9 cellular contexts compared by ENCODE assay signal in genomic region chr11:10752486-10752885, GRCh38. TPM values are rescaled to one million over a fixed set of nuclear protein-coding genes. Genes with fewer than 3 reads are reported as not detected.
A peak's percentile ranks its signal among the peaks of the same experiment; 100 is the strongest.
DNase-seq lines count a peak whose midpoint lies in the region; ATAC-seq, FAIRE-seq and TF ChIP-seq lines count a peak whose summit lies in the region.
"Had no signal": no experiment of that assay in that cellular context is flagged by ENCODE, and none has a peak within 500 bp of the region (broad histone marks: within the 10 kb centered on the region; RNA-seq: fewer than 3 reads in every experiment).

No MANE protein-coding gene starts in this region.

- CTCF ChIA-PET in endothelial cell of umbilical vein (lab: Charles Lee): interaction anchor here (1.4 kb wide), 1 partner anchor 18 kb away, joined by 4 read pairs; no protein-coding TSS in a partner anchor

- H3K36me3 ChIP-seq in OCI-LY3 (replicated peaks; ENCODE audit: low read depth, low read length) (peaks cover 19% of the 10 kb centered on the region), endothelial cell of umbilical vein (ENCODE audit: control insufficient read depth in 2 of 2, extremely low read depth in 1 of 2, insufficient read depth in 2 of 2, low read length in 2 of 2) (peaks cover 3 to 20% of the 10 kb centered on the region in 2 experiments), psoas muscle (ENCODE audit: insufficient read depth in 1 of 2, low read depth in 1 of 2) (peaks cover 0 to 2% of the 10 kb centered on the region in 2 donors), neuronal stem cell (replicated peaks in 1 of 2; ENCODE audit: control insufficient read depth in 2 of 2, insufficient read depth in 2 of 2, low read length in 2 of 2) (peaks cover 0 to 5% of the 10 kb centered on the region in 2 donors)

- H4K20me1 ChIP-seq in OCI-LY3 (ENCODE audit: insufficient read depth, low read length) (no peaks in the 10 kb centered on the region), endothelial cell of umbilical vein (replicated peaks; ENCODE audit: control insufficient read depth, extremely low read depth, insufficient read depth, low read length) (peaks cover 3% of the 10 kb centered on the region)

- H3K27me3 ChIP-seq in OCI-LY3 (ENCODE audit: low read depth, low read length) (no peaks in the 10 kb centered on the region), endothelial cell of umbilical vein (ENCODE audit: control insufficient read depth in 2 of 2, insufficient read depth in 2 of 2, low read length in 2 of 2) (no peaks in the 10 kb centered on the region), psoas muscle (ENCODE audit: insufficient read depth in 3 of 3, low read length in 2 of 3) (no peaks in the 10 kb centered on the region), neuronal stem cell (ENCODE audit: control insufficient read depth in 3 of 3, insufficient read depth in 3 of 3, low read depth in 1 of 3, low read length in 3 of 3) (no peaks in the 10 kb centered on the region)

- H2BK120ac ChIP-seq in neuronal stem cell (ENCODE audit: low read depth, low read length): no peak overlapping the region

- H2BK5ac ChIP-seq in neuronal stem cell (ENCODE audit: low read length): no peak overlapping the region

- no peak overlapping the region for H3K23ac ChIP-seq in neuronal stem cell (ENCODE audit: low read depth, low read length, poor library complexity)

- H3K27ac ChIP-seq in OCI-LY3 (ENCODE audit: low read length): no peak overlapping the region
- H3K27ac ChIP-seq in endothelial cell of umbilical vein (ENCODE audit: insufficient read depth, low read depth, low read length): no peak overlapping the region
- H3K27ac ChIP-seq in psoas muscle: peak overlapping the region; percentile 94
- H3K27ac ChIP-seq in neuronal stem cell (replicated peaks; ENCODE audit: low read length): no peak overlapping the region

- H3K79me1 ChIP-seq in neuronal stem cell (ENCODE audit: low read depth, low read length): no peaks in the 10 kb centered on the region

- H2AFZ ChIP-seq in OCI-LY3 (ENCODE audit: low read depth, low read length): no peak overlapping the region
- no peak overlapping the region for H2AFZ ChIP-seq in endothelial cell of umbilical vein (ENCODE audit: low read depth, low read length)
- H2AFZ ChIP-seq in neuronal stem cell (ENCODE audit: low read length): no peak overlapping the region

- 79 to 85% (median 84%) methylated on average over 7 of the region's 7 CpGs for WGBS in psoas muscle, 3 donors
- no CpG with 5 or more reads among the region's 7 CpGs for WGBS in neuronal stem cell (ENCODE audit: extremely low coverage in 2 of 2, insufficient read length in 2 of 2, insufficient replicate concordance in 1 of 2), 2 donors

- POLR2A ChIA-PET in endothelial cell of umbilical vein (lab: Charles Lee): no interaction called here

- H2AK5ac ChIP-seq in neuronal stem cell (ENCODE audit: low read depth, low read length): no peak overlapping the region

- BruUV-seq in endothelial cell of umbilical vein (replicated peaks; lab: Mats Ljungman, UMichigan): no TSS peak

- H2BK15ac ChIP-seq in neuronal stem cell (ENCODE audit: low read length): no peak overlapping the region

- H3K4me3 ChIP-seq in GM12864 (ENCODE audit: low read depth, low read length) (peak overlapping the region; percentile 68; the same call in 1 of the 2 replicates), OCI-LY3 (ENCODE audit: low read length) (peak overlapping the region; percentile 96), endothelial cell of umbilical vein (replicated peaks in 1 of 3; ENCODE audit: insufficient read depth in 1 of 3, low read depth in 1 of 3, low read length in 3 of 3) (peak overlapping the region in 1 of 3 experiments; percentile 99), psoas muscle (peak overlapping the region; percentile 87), neuronal stem cell (ENCODE audit: low read length in 2 of 2) (peak overlapping the region in 1 of 2 donors; percentile 93)

- ATAC-seq in psoas muscle (no peak), HG03342 (IDR thresholded peaks at IDR 0.05; ENCODE audit: unreplicated experiment) (no peak)

- H3K14ac ChIP-seq in neuronal stem cell (ENCODE audit: low read length): no peak overlapping the region

- H4K8ac ChIP-seq in neuronal stem cell (ENCODE audit: low read depth, low read length): no peak overlapping the region

- H3K4me1 ChIP-seq in OCI-LY3 (ENCODE audit: low read length) (peaks cover 7% of the 10 kb centered on the region), endothelial cell of umbilical vein (ENCODE audit: control insufficient read depth, extremely low read depth, insufficient read depth, low read length) (peaks cover 13% of the 10 kb centered on the region), psoas muscle (peaks cover 11% of the 10 kb centered on the region), neuronal stem cell (ENCODE audit: control insufficient read depth in 2 of 2, insufficient read depth in 1 of 2, low read depth in 1 of 2, low read length in 2 of 2) (no peaks in the 10 kb centered on the region)

- H3K9ac ChIP-seq in OCI-LY3 (ENCODE audit: low read length): 0 out of 2 replicates have a peak overlapping the region, but pooled peaks have one; percentile 77
- H3K9ac ChIP-seq in endothelial cell of umbilical vein (replicated peaks; ENCODE audit: extremely low read depth, insufficient read depth, low read length): no peak overlapping the region
- no peak overlapping the region for H3K9ac ChIP-seq in neuronal stem cell (ENCODE audit: low read depth, low read length, poor library complexity)

- intact Hi-C loops in endothelial cell of umbilical vein (cut with micrococcal nuclease) (no loop called here), psoas muscle (cut with DNase I) (loop anchor here in 1 of 2 donors (5.0 kb wide), 1 partner anchor 55 kb away; the partner anchor contains the start of gene EIF4G2)

- H3K4me2 ChIP-seq in OCI-LY3 (ENCODE audit: low read length): peak overlapping the region; percentile 95
- H3K4me2 ChIP-seq in endothelial cell of umbilical vein (ENCODE audit: insufficient read depth, low read length): peak overlapping the region; percentile 98
- no peak overlapping the region for H3K4me2 ChIP-seq in neuronal stem cell (ENCODE audit: insufficient read depth, low read length, poor library complexity, severe bottlenecking)

- DNase-seq in GM12864 (ENCODE audit: low read depth) (no peak), endothelial cell of umbilical vein (ENCODE audit: low read depth, low spot score) (no peak), psoas muscle (no peak), neuronal stem cell (ENCODE audit: low spot score) (no peak), DMS153 treated with DMSO at 0.1 percent for 48 hours (lab: John Stamatoyannopoulos, UW; ENCODE audit: unreplicated experiment) (no peak)
- DNase-seq: activated CD4-positive, CD25-positive, alpha-beta regulatory T cell; NCI-H2227 treated with DMSO at 0.1 percent for 48 hours had no signal

- H3K4ac ChIP-seq in neuronal stem cell (ENCODE audit: low read length): no peak overlapping the region

- H4K91ac ChIP-seq in neuronal stem cell (ENCODE audit: low read depth, low read length, poor library complexity): no peak overlapping the region

- TF ChIP-seq CTCF in GM12864 (IDR thresholded peaks at IDR 0.05; ENCODE audit: low read depth, low read length, missing control alignments) (no peak), OCI-LY3 (IDR thresholded peaks at IDR 0.05; ENCODE audit: low read depth, low read length) (no peak), endothelial cell of umbilical vein (IDR thresholded peaks at IDR 0.05; ENCODE audit: extremely low read depth in 1 of 2, insufficient read depth in 1 of 2, low read depth in 1 of 2, low read length in 2 of 2) (no peak), psoas muscle (IDR thresholded peaks at IDR 0.05) (no peak)

- dilution Hi-C loops in endothelial cell of umbilical vein (cut with MboI; ENCODE audit: extremely low pct_ligation_motif_present, low sequenced_read_pairs): no loop called here

- no peaks in the 10 kb centered on the region for H3K9me3 ChIP-seq in OCI-LY3 (ENCODE audit: insufficient read depth, low read length)
- no peaks in the 10 kb centered on the region for H3K9me3 ChIP-seq in endothelial cell of umbilical vein (replicated peaks; ENCODE audit: control insufficient read depth, insufficient read depth, low read length)
- H3K9me3 ChIP-seq in psoas muscle: no peaks in the 10 kb centered on the region
- no peaks in the 10 kb centered on the region for H3K9me3 ChIP-seq in neuronal stem cell (replicated peaks in 1 of 2; ENCODE audit: control insufficient read depth in 2 of 2, insufficient read depth in 1 of 2, low read depth in 1 of 2, low read length in 2 of 2)

- H3K79me2 ChIP-seq in OCI-LY3 (ENCODE audit: low read length): peaks cover 14% of the 10 kb centered on the region
- peaks cover 19% of the 10 kb centered on the region for H3K79me2 ChIP-seq in endothelial cell of umbilical vein (ENCODE audit: control insufficient read depth, insufficient read depth, low read length)

- TF ChIP-seq POLR2A in endothelial cell of umbilical vein (IDR thresholded peaks at IDR 0.05; ENCODE audit: low read depth, low read length): no peak

- H3K9me1 ChIP-seq in endothelial cell of umbilical vein (replicated peaks; ENCODE audit: control insufficient read depth, extremely low read depth, insufficient read depth, low read length): no peaks in the 10 kb centered on the region

- H3K18ac ChIP-seq in neuronal stem cell (ENCODE audit: low read length): no peak overlapping the region

- no peak overlapping the region for H2BK12ac ChIP-seq in neuronal stem cell (ENCODE audit: low read length)

- FAIRE-seq in endothelial cell of umbilical vein (lab: Jason Lieb, UNC): no peak

RNA-seq across cellular contexts. Expression of gene CTR9, which starts 1.4 kb away (rescaled TPM):
- total RNA-seq in endothelial cell of umbilical vein (33.2 and 33.4 TPM in 2 replicates), psoas muscle (10 to 100 TPM; 20.9 to 31.0 (median 26.1) TPM)
- polyA plus RNA-seq in endothelial cell of umbilical vein (5.2 and 7.5 TPM in 2 replicates), psoas muscle (10 to 100 TPM; 16.4 to 41.6 (median 17.7) TPM)
- polyA plus RNA-seq in endothelial cell of umbilical vein (2011; cell fraction: cytosol; rRNA removed): 10.9 and 11.2 TPM in 2 replicates
- 14.0 and 15.3 TPM in 2 replicates for polyA plus RNA-seq in endothelial cell of umbilical vein (2011; cell fraction: nucleus; rRNA removed)
- 26.9 and 36.9 TPM in 2 replicates for polyA plus RNA-seq in endothelial cell of umbilical vein (2012)
- 19.1 and 23.8 TPM in 2 replicates for polyA minus RNA-seq in endothelial cell of umbilical vein
- polyA minus RNA-seq in endothelial cell of umbilical vein (2011; cell fraction: cytosol; rRNA and poly(A)+ RNA removed): 12.9 TPM
- polyA minus RNA-seq in endothelial cell of umbilical vein (2011; cell fraction: nucleus; rRNA and poly(A)+ RNA removed): 13.6 and 14.6 TPM in 2 replicates
- 17.0 TPM for polyA plus RNA-seq in neuronal stem cell (2013, experiment 1 of 2)
- 16.6 TPM for polyA plus RNA-seq in neuronal stem cell (2013, experiment 2 of 2)

RNA-seq across cellular contexts. Expression of gene EIF4G2, which starts 56.2 kb away (rescaled TPM):
- total RNA-seq in endothelial cell of umbilical vein (1,175 and 1,194 TPM in 2 replicates), psoas muscle (100 to 1,000 TPM; 652 to 809 (median 709) TPM)
- polyA plus RNA-seq in endothelial cell of umbilical vein (297 and 382 TPM in 2 replicates), psoas muscle (100 to 1,000 TPM; 308 to 726 (median 645) TPM)
- 501 and 523 TPM in 2 replicates for polyA plus RNA-seq in endothelial cell of umbilical vein (2011; cell fraction: cytosol; rRNA removed)
- 787 and 812 TPM in 2 replicates for polyA plus RNA-seq in endothelial cell of umbilical vein (2011; cell fraction: nucleus; rRNA removed)
- 602 and 1,003 TPM in 2 replicates for polyA plus RNA-seq in endothelial cell of umbilical vein (2012)
- 667 and 874 TPM in 2 replicates for polyA minus RNA-seq in endothelial cell of umbilical vein
- 684 TPM for polyA minus RNA-seq in endothelial cell of umbilical vein (2011; cell fraction: cytosol; rRNA and poly(A)+ RNA removed)
- polyA minus RNA-seq in endothelial cell of umbilical vein (2011; cell fraction: nucleus; rRNA and poly(A)+ RNA removed): 739 and 871 TPM in 2 replicates
- polyA plus RNA-seq in neuronal stem cell (2013, experiment 1 of 2): 741 TPM
- 763 TPM for polyA plus RNA-seq in neuronal stem cell (2013, experiment 2 of 2)

RNA-seq across cellular contexts. Expression of gene IRAG1, which starts 58.9 kb away (rescaled TPM):
- 0.35 and 0.38 TPM in 2 replicates for total RNA-seq in endothelial cell of umbilical vein
- polyA plus RNA-seq in endothelial cell of umbilical vein: 0.22 and 0.24 TPM in 2 replicates
- 0.17 TPM in 2 replicates for polyA plus RNA-seq in endothelial cell of umbilical vein (2011; cell fraction: cytosol; rRNA removed)
- 0.22 and 0.29 TPM in 2 replicates for polyA plus RNA-seq in endothelial cell of umbilical vein (2011; cell fraction: nucleus; rRNA removed)
- polyA plus RNA-seq in endothelial cell of umbilical vein (2012): 0.74 and 1.0 TPM in 2 replicates
- 0.59 and 0.70 TPM in 2 replicates for polyA minus RNA-seq in endothelial cell of umbilical vein
- polyA minus RNA-seq in endothelial cell of umbilical vein (2011; cell fraction: cytosol; rRNA and poly(A)+ RNA removed): not detected
- 0.24 and 0.34 TPM in 2 replicates for polyA minus RNA-seq in endothelial cell of umbilical vein (2011; cell fraction: nucleus; rRNA and poly(A)+ RNA removed)
- 1 to 10 TPM; 3.9 to 9.4 (median 4.4) TPM for total RNA-seq in psoas muscle
- polyA plus RNA-seq in psoas muscle: 1 to 10 TPM; 1.4 to 2.4 (median 1.8) TPM
- polyA plus RNA-seq in neuronal stem cell (2013, experiment 1 of 2): 3.1 TPM
- polyA plus RNA-seq in neuronal stem cell (2013, experiment 2 of 2): 3.1 TPM
